9 cellular contexts compared by ENCODE assay signal in the genomic region with DNA sequence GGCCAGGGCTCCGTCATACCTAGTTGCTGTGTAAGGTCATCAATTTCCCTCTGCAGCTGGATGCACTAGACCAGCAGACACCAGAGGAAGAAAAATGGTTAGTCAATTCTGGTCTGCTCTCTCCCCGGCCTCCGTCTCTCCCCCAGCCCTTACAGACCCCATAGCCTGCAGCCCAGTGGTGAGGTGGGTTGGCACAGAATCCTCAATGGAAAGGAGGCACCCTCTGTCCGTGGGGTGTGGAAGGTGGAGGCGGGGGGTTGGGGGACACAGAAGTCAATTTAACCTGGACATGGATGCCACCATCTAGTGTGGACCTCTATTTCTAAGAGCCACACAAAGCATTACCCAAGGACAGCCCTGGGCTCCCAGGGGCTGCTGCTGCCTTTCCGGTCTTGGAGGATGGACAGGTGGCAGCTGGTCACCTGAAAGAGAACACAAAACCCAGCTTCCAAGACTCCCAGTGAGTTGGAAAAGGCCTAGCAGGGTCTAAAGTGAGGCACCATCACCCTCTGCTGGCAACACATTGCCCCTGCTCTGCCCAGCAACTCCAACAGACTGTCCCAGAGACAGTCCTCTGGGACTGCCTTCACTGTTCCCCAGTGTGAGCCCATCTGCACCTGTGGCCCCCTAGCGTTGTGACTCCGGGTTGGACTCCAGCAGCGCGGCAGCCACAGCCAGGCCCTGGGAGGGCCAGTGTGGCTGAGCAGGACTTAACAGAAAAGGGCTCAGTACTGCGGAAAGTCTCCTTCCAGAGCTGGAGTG. TPM values are rescaled to one million over a fixed set of nuclear protein-coding genes. Genes with fewer than 3 reads are reported as not detected.
DNase-seq lines count a peak whose midpoint lies in the region; ATAC-seq and TF ChIP-seq lines count a peak whose summit lies in the region.
"Had no signal": no experiment of that assay in that cellular context is flagged by ENCODE, and none has a peak within 500 bp of the region (broad histone marks: within the 10 kb centered on the region; RNA-seq: fewer than 3 reads in every experiment).

No MANE protein-coding gene starts in this region.

- no peaks in the 10 kb centered on the region for H3K9me3 ChIP-seq in HCT116 (ENCODE audit: control insufficient read depth in 1 of 2, insufficient read depth in 1 of 2, low read depth in 1 of 2, low read length in 2 of 2)

- POLR2A ChIA-PET in HCT116 (lab: Charles Lee) (no interaction called here), RWPE1 (lab: Yijun Ruan, JAX; ENCODE audit: low non-redundant PET) (no interaction called here)

- H3K79me2 ChIP-seq in HCT116 (ENCODE audit: insufficient read depth, low read length), result no peaks in the 10 kb centered on the region

- no peak overlapping the region for H3K4me3 ChIP-seq in HCT116 (replicated peaks in 1 of 2; ENCODE audit: low read depth in 1 of 2, low read length in 2 of 2)

- ATAC-seq in HCT116 (peak; percentile 99), GM21515 (IDR thresholded peaks at IDR 0.05; ENCODE audit: unreplicated experiment) (no peak)

- no peak overlapping the region for H3K27ac ChIP-seq in HCT116 (ENCODE audit: low read depth, low read length)
- H3K27ac ChIP-seq in RWPE1, result no peak overlapping the region

- peak; percentile 57 for TF ChIP-seq RAD21 in HCT116 (IDR thresholded peaks at IDR 0.05; ENCODE audit: low read depth)

- intact Hi-C loops in HCT116 (cut with micrococcal nuclease), result loop anchor here (10.0 kb wide), 1 partner anchor 254 kb away; no protein-coding TSS in a partner anchor

- in situ Hi-C loops in Caki2 (cut with HindIII; ENCODE audit: low pct_unique_long_range_greater_than_20kb, low sequenced_read_pairs), result no loop called here

- no peak overlapping the region for H3K4me2 ChIP-seq in HCT116 (ENCODE audit: low read length)

- TF ChIP-seq CTCF in HCT116 (IDR thresholded peaks at IDR 0.05 in 2 of 3, conservative IDR thresholded peaks at IDR 0.05 in 1 of 3; ENCODE audit: borderline replicate concordance in 1 of 3, insufficient read depth in 1 of 3, low read depth in 2 of 3, low read length in 2 of 3) (peak; percentile 53 to 69 (median 68)), RWPE1 (conservative IDR thresholded peaks at IDR 0.05; ENCODE audit: low read depth) (no peak)

- no peaks in the 10 kb centered on the region for H4K20me1 ChIP-seq in HCT116 (ENCODE audit: insufficient read depth)

- no peak overlapping the region for H3K9ac ChIP-seq in HCT116 (ENCODE audit: low read length)

- DNase-seq in Caki2 (ENCODE audit: low read depth) (peak; percentile 3), HCT116 (ENCODE audit: low read depth, low spot score) (peak; percentile 39), SK-N-DZ (ENCODE audit: low spot score) (peak; percentile 77), iPS-NIHi7 (ENCODE audit: extremely low spot score) (peak; percentile 36), RWPE1 (ENCODE audit: low spot score) (no peak), pons (ENCODE audit: low spot score) (no peak), NCI-H774 (lab: John Stamatoyannopoulos, UW) (no peak)
- DNase-seq: NCI-H1436 treated with DMSO at 0.1 percent for 48 hours had no signal

- no peaks in the 10 kb centered on the region for H3K9me2 ChIP-seq in HCT116 (ENCODE audit: insufficient read depth)

- no peaks in the 10 kb centered on the region for H3K27me3 ChIP-seq in HCT116 (ENCODE audit: insufficient read depth, low read length)

- CTCF ChIA-PET in HCT116 (lab: Charles Lee), result no interaction called here
- CTCF ChIA-PET in RWPE1 (lab: Yijun Ruan, JAX), result no interaction called here

- no TSS peak for BruUV-seq in HCT116 (replicated peaks; lab: Mats Ljungman, UMichigan)

- RAD21 ChIA-PET in HCT116 (lab: Charles Lee; ENCODE audit: low non-redundant PET in 1 of 2, low total read pairs in 2 of 2, uncharacterized antibody in 2 of 2, unreplicated experiment in 2 of 2), result interaction anchor here (0.6 to 1.0 kb wide), 3 partner anchors 18 to 1345 kb away, joined by 3 to 4 read pairs (median 3); no protein-coding TSS in a partner anchor

- H3K4me1 ChIP-seq in HCT116 (ENCODE audit: control insufficient read depth in 1 of 2, insufficient read depth in 2 of 2, low read length in 2 of 2), result no peaks in the 10 kb centered on the region

- no peaks in the 10 kb centered on the region for H3K36me3 ChIP-seq in HCT116 (ENCODE audit: control insufficient read depth in 1 of 2, insufficient read depth in 2 of 2, low read length in 2 of 2)

- no peak for TF ChIP-seq POLR2A in HCT116 (IDR thresholded peaks at IDR 0.05; ENCODE audit: borderline replicate concordance, extremely low read depth, insufficient read depth, insufficient read length)

- no peak overlapping the region for H2AFZ ChIP-seq in HCT116 (ENCODE audit: low read depth, low read length, poor library complexity, severe bottlenecking)

TF ChIP-seq in HCT116, 20 proteins besides CTCF, POLR2A, EP300 and RAD21:
- TF ChIP-seq FOSL1 (IDR thresholded peaks at IDR 0.05; ENCODE audit: low read depth) (no peak), JUND (IDR thresholded peaks at IDR 0.05) (no peak), TCF7L2 (IDR thresholded peaks at IDR 0.05; ENCODE audit: borderline replicate concordance, extremely low read depth, insufficient read depth, insufficient read length) (no peak), SP1 (IDR thresholded peaks at IDR 0.05; ENCODE audit: low read depth) (no peak)
- TF ChIP-seq, protein P1, sequence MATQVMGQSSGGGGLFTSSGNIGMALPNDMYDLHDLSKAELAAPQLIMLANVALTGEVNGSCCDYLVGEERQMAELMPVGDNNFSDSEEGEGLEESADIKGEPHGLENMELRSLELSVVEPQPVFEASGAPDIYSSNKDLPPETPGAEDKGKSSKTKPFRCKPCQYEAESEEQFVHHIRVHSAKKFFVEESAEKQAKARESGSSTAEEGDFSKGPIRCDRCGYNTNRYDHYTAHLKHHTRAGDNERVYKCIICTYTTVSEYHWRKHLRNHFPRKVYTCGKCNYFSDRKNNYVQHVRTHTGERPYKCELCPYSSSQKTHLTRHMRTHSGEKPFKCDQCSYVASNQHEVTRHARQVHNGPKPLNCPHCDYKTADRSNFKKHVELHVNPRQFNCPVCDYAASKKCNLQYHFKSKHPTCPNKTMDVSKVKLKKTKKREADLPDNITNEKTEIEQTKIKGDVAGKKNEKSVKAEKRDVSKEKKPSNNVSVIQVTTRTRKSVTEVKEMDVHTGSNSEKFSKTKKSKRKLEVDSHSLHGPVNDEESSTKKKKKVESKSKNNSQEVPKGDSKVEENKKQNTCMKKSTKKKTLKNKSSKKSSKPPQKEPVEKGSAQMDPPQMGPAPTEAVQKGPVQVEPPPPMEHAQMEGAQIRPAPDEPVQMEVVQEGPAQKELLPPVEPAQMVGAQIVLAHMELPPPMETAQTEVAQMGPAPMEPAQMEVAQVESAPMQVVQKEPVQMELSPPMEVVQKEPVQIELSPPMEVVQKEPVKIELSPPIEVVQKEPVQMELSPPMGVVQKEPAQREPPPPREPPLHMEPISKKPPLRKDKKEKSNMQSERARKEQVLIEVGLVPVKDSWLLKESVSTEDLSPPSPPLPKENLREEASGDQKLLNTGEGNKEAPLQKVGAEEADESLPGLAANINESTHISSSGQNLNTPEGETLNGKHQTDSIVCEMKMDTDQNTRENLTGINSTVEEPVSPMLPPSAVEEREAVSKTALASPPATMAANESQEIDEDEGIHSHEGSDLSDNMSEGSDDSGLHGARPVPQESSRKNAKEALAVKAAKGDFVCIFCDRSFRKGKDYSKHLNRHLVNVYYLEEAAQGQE (IDR thresholded peaks at IDR 0.05; ENCODE audit: low read depth), result no peak
- TF ChIP-seq, protein P2, sequence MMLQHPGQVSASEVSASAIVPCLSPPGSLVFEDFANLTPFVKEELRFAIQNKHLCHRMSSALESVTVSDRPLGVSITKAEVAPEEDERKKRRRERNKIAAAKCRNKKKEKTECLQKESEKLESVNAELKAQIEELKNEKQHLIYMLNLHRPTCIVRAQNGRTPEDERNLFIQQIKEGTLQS (IDR thresholded peaks at IDR 0.05), result no peak
TF ChIP-seq in HCT116: peak in this region for 0.

RNA-seq across cellular contexts. Expression of a gene that starts 40.1 kb away (rescaled TPM):
- total RNA-seq in Caki2 (2014; rRNA removed; shearing (Covaris generic); ENCODE audit: low replicate concordance), result 0.07 and 1.3 TPM in 2 replicates
- total RNA-seq in HCT116 (2021; ENCODE audit: unreplicated experiment), result 0.22 TPM
- polyA plus RNA-seq in HCT116 (2012), result 0.05 and 0.09 TPM in 2 replicates
- 3.6 and 3.9 TPM in 2 replicates for polyA plus RNA-seq in SK-N-DZ (2014; cell fraction: cytosol; rRNA removed)
- 2.7 and 5.8 TPM in 2 replicates for polyA plus RNA-seq in SK-N-DZ (2014; cell fraction: nucleus; rRNA removed)

Comparison
In these comparisons a context has a peak if more than half of its experiments do, and no peak if none do; other contexts are left out.
1. DNase-seq: peak in Caki2 (single experiment), HCT116 (single experiment), SK-N-DZ (single experiment) and iPS-NIHi7 (single experiment); none in RWPE1 (single experiment), pons (single experiment) and NCI-H774 (single experiment).